1 cellular context compared by ENCODE assay signal in the genomic region with DNA sequence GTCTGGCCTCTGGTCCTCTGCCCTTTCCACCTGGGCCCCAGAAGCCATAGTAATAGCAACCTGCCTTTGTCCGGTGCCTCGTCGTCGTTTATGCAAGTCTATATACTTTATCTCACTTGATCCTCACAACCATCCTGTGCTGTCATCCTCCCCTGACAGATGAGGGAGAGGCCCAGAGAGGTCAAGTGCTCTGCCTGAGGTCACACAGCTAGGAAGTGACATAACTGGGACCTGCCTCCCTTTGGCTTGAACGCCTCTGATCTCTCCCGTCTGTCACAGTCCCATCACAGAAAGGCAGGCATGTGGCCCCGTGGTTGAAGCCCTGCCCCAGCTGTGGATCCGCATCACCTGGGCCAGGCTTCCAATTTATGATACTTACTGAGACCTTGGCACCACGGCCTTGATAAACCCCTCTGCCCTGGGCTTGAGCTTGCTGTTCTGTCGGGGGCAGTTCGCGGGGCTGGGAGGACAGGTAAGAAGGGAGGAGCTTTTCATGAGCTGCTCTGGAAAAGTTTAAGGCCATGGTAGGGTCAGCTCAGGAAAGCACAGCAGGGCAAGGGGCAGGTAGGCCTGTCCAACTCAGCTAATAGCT.
TF ChIP-seq lines count a peak whose summit lies in the region.

No MANE protein-coding gene starts in this region.

TF ChIP-seq in GM23338, 12 proteins besides CTCF, POLR2A, EP300 and RAD21:
- TF ChIP-seq, protein P1, sequence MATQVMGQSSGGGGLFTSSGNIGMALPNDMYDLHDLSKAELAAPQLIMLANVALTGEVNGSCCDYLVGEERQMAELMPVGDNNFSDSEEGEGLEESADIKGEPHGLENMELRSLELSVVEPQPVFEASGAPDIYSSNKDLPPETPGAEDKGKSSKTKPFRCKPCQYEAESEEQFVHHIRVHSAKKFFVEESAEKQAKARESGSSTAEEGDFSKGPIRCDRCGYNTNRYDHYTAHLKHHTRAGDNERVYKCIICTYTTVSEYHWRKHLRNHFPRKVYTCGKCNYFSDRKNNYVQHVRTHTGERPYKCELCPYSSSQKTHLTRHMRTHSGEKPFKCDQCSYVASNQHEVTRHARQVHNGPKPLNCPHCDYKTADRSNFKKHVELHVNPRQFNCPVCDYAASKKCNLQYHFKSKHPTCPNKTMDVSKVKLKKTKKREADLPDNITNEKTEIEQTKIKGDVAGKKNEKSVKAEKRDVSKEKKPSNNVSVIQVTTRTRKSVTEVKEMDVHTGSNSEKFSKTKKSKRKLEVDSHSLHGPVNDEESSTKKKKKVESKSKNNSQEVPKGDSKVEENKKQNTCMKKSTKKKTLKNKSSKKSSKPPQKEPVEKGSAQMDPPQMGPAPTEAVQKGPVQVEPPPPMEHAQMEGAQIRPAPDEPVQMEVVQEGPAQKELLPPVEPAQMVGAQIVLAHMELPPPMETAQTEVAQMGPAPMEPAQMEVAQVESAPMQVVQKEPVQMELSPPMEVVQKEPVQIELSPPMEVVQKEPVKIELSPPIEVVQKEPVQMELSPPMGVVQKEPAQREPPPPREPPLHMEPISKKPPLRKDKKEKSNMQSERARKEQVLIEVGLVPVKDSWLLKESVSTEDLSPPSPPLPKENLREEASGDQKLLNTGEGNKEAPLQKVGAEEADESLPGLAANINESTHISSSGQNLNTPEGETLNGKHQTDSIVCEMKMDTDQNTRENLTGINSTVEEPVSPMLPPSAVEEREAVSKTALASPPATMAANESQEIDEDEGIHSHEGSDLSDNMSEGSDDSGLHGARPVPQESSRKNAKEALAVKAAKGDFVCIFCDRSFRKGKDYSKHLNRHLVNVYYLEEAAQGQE (IDR thresholded peaks at IDR 0.05; ENCODE audit: unreplicated experiment) = no peak
- no peak for TF ChIP-seq ZNF114 (CRISPR knock-in tag; IDR thresholded peaks at IDR 0.05)
- TF ChIP-seq, protein P2, sequence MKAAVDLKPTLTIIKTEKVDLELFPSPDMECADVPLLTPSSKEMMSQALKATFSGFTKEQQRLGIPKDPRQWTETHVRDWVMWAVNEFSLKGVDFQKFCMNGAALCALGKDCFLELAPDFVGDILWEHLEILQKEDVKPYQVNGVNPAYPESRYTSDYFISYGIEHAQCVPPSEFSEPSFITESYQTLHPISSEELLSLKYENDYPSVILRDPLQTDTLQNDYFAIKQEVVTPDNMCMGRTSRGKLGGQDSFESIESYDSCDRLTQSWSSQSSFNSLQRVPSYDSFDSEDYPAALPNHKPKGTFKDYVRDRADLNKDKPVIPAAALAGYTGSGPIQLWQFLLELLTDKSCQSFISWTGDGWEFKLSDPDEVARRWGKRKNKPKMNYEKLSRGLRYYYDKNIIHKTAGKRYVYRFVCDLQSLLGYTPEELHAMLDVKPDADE (IDR thresholded peaks at IDR 0.05) = no peak
- TF ChIP-seq EZH2 (IDR thresholded peaks at IDR 0.05; ENCODE audit: low read depth, unreplicated experiment) = no peak
- no peak for TF ChIP-seq CREB1 (CRISPR knock-in tag; IDR thresholded peaks at IDR 0.05; ENCODE audit: low read depth)
- TF ChIP-seq NANOG (IDR thresholded peaks at IDR 0.05; ENCODE audit: borderline replicate concordance) = no peak
- TF ChIP-seq POLR2AphosphoS5 (IDR thresholded peaks at IDR 0.05; ENCODE audit: low read depth) = no peak
- TF ChIP-seq, protein P3, sequence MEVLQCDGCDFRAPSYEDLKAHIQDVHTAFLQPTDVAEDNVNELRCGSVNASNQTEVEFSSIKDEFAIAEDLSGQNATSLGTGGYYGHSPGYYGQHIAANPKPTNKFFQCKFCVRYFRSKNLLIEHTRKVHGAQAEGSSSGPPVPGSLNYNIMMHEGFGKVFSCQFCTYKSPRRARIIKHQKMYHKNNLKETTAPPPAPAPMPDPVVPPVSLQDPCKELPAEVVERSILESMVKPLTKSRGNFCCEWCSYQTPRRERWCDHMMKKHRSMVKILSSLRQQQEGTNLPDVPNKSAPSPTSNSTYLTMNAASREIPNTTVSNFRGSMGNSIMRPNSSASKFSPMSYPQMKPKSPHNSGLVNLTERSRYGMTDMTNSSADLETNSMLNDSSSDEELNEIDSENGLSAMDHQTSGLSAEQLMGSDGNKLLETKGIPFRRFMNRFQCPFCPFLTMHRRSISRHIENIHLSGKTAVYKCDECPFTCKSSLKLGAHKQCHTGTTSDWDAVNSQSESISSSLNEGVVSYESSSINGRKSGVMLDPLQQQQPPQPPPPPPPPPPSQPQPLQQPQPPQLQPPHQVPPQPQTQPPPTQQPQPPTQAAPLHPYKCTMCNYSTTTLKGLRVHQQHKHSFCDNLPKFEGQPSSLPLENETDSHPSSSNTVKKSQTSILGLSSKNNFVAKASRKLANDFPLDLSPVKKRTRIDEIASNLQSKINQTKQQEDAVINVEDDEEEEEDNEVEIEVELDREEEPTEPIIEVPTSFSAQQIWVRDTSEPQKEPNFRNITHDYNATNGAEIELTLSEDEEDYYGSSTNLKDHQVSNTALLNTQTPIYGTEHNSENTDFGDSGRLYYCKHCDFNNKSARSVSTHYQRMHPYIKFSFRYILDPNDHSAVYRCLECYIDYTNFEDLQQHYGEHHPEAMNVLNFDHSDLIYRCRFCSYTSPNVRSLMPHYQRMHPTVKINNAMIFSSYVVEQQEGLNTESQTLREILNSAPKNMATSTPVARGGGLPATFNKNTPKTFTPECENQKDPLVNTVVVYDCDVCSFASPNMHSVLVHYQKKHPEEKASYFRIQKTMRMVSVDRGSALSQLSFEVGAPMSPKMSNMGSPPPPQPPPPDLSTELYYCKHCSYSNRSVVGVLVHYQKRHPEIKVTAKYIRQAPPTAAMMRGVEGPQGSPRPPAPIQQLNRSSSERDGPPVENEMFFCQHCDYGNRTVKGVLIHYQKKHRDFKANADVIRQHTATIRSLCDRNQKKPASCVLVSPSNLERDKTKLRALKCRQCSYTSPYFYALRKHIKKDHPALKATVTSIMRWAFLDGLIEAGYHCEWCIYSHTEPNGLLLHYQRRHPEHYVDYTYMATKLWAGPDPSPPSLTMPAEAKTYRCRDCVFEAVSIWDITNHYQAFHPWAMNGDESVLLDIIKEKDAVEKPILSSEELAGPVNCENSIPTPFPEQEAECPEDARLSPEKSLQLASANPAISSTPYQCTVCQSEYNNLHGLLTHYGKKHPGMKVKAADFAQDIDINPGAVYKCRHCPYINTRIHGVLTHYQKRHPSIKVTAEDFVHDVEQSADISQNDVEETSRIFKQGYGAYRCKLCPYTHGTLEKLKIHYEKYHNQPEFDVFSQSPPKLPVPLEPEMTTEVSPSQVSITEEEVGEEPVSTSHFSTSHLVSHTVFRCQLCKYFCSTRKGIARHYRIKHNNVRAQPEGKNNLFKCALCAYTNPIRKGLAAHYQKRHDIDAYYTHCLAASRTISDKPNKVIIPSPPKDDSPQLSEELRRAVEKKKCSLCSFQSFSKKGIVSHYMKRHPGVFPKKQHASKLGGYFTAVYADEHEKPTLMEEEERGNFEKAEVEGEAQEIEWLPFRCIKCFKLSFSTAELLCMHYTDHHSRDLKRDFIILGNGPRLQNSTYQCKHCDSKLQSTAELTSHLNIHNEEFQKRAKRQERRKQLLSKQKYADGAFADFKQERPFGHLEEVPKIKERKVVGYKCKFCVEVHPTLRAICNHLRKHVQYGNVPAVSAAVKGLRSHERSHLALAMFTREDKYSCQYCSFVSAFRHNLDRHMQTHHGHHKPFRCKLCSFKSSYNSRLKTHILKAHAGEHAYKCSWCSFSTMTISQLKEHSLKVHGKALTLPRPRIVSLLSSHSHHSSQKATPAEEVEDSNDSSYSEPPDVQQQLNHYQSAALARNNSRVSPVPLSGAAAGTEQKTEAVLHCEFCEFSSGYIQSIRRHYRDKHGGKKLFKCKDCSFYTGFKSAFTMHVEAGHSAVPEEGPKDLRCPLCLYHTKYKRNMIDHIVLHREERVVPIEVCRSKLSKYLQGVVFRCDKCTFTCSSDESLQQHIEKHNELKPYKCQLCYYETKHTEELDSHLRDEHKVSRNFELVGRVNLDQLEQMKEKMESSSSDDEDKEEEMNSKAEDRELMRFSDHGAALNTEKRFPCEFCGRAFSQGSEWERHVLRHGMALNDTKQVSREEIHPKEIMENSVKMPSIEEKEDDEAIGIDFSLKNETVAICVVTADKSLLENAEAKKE (CRISPR knock-in tag; IDR thresholded peaks at IDR 0.05) = no peak
- TF ChIP-seq JUNB (IDR thresholded peaks at IDR 0.05; ENCODE audit: unreplicated experiment) = no peak
- no peak for TF ChIP-seq ZNF331 (CRISPR knock-in tag; IDR thresholded peaks at IDR 0.05; ENCODE audit: low read depth)
- TF ChIP-seq EZH2phosphoT487 (IDR thresholded peaks at IDR 0.05; ENCODE audit: unreplicated experiment) = no peak
- TF ChIP-seq STAT1 (IDR thresholded peaks at IDR 0.05; ENCODE audit: unreplicated experiment) = no peak
TF ChIP-seq in GM23338: peak in this region for 0.
